In genomic region chr4:38145033-38145673, GRCh38 we compare ENCODE assay signal across 17 cellular contexts.
DNase-seq lines count a peak whose midpoint lies in the region; ATAC-seq and TF ChIP-seq lines count a peak whose summit lies in the region.
"Had no signal": no experiment of that assay in that cellular context is flagged by ENCODE, and none has a peak within 500 bp of the region (broad histone marks: within the 10 kb centered on the region; RNA-seq: fewer than 3 reads in every experiment).

No MANE protein-coding gene starts in this region.

- in situ Hi-C loops in GM23248 (cut with MboI): no loop called here

- no peak for ATAC-seq in HG03095 (IDR thresholded peaks at IDR 0.05; ENCODE audit: unreplicated experiment)
- ATAC-seq: natural killer cell treated with Interleukin-12 subunit alpha and Interleukin-12 subunit beta and Interleukin-15 and Interleukin-18, amount 100 ng/mL, for 72 hours had no signal

- H3K4me3 ChIP-seq in GM23248 (no peak overlapping the region), fibroblast of lung (replicated peaks in 1 of 4; ENCODE audit: control extremely low read depth in 1 of 4, insufficient read depth in 1 of 4, low read depth in 3 of 4, low read length in 4 of 4) (no peak overlapping the region)
- H3K4me3 ChIP-seq: breast epithelium, tibial artery had no signal

- H3K36me3 ChIP-seq in GM23248 (ENCODE audit: low read depth) (no peaks in the 10 kb centered on the region), fibroblast of lung (ENCODE audit: control insufficient read depth, insufficient read depth, low read length) (no peaks in the 10 kb centered on the region)
- H3K36me3 ChIP-seq: breast epithelium had no signal

- H3K4me2 ChIP-seq in GM23248 (ENCODE audit: unreplicated experiment): no peak overlapping the region
- H3K4me2 ChIP-seq in fibroblast of lung (ENCODE audit: extremely low read depth, insufficient read depth, low read length): no peak overlapping the region

- H3K27me3 ChIP-seq in GM23248 (replicated peaks; ENCODE audit: insufficient read depth): no peaks in the 10 kb centered on the region
- H3K27me3 ChIP-seq in fibroblast of lung (ENCODE audit: control insufficient read depth, insufficient read depth, low read length): no peaks in the 10 kb centered on the region
- H3K27me3 ChIP-seq: breast epithelium, tibial artery had no signal

- H4K20me1 ChIP-seq in GM23248 (ENCODE audit: insufficient read depth) (no peaks in the 10 kb centered on the region), fibroblast of lung (ENCODE audit: control insufficient read depth, extremely low read depth, insufficient read depth, low read length) (no peaks in the 10 kb centered on the region)

- 53 to 67% methylated on average over 4 of the region's 4 CpGs for WGBS in GM23248 (ENCODE audit: low coverage in 1 of 2, low lambda C conversion rate in 2 of 2, missing lambda C conversion rate in 2 of 2), 2 experiments

- TF ChIP-seq CTCF in fibroblast of lung (conservative IDR thresholded peaks at IDR 0.05 in 1 of 2, IDR thresholded peaks at IDR 0.05 in 1 of 2; ENCODE audit: low read depth in 1 of 2, low read length in 2 of 2) (no peak), GM20000 (IDR thresholded peaks at IDR 0.05; ENCODE audit: extremely low read depth, missing control alignments) (no peak)

- H2AFZ ChIP-seq in GM23248 (no peak overlapping the region), fibroblast of lung (ENCODE audit: low read length) (no peak overlapping the region)

- H3K9me2 ChIP-seq in GM23248 (ENCODE audit: insufficient read depth): no peaks in the 10 kb centered on the region

- H3K9ac ChIP-seq in GM23248: peak overlapping the region; percentile 38; the same call in 1 of the 2 replicates
- no peak overlapping the region for H3K9ac ChIP-seq in fibroblast of lung (ENCODE audit: insufficient read depth, low read length)

- peak overlapping the region; percentile 76 for H3K27ac ChIP-seq in GM23248
- H3K27ac ChIP-seq in fibroblast of lung (ENCODE audit: insufficient read depth, low read length): peak overlapping the region; percentile 37
- H3K27ac ChIP-seq: breast epithelium, tibial artery had no signal

- H3K4me1 ChIP-seq in GM23248 (ENCODE audit: insufficient read depth) (peaks cover 66% of the 10 kb centered on the region), fibroblast of lung (ENCODE audit: control insufficient read depth, extremely low read depth, insufficient read depth, low read length) (peaks cover 16% of the 10 kb centered on the region)
- H3K4me1 ChIP-seq: breast epithelium had no signal

- H3F3A ChIP-seq in GM23248 (ENCODE audit: insufficient read depth): peaks cover 63% of the 10 kb centered on the region

- DNase-seq in GM23248 (no peak), NCI-H226 (peak; percentile 45), fibroblast of lung (ENCODE audit: low read depth in 2 of 2) (no peak), retina (peak; percentile 66), GM20000 (ENCODE audit: low spot score) (no peak), HuH-7 (ENCODE audit: low spot score) (no peak)
- DNase-seq: activated CD4-positive, alpha-beta T cell treated with anti-CD3 and anti-CD28 coated beads for 36 hours; activated naive CD8-positive, alpha-beta T cell treated with anti-CD3 and anti-CD28 coated beads, Interleukin-2, amount 10 ng/mL, durations not matched to agents 7 days and 5 days; DND-41; H7; midbrain; NCI-H748 treated with DMSO at 0.1 percent for 48 hours; stimulated activated naive CD4-positive, alpha-beta T cell; tibial artery had no signal

- H3K9me3 ChIP-seq in GM23248 (ENCODE audit: low read depth): no peaks in the 10 kb centered on the region
- H3K9me3 ChIP-seq in fibroblast of lung (ENCODE audit: control insufficient read depth, insufficient read depth, low read depth, low read length): no peaks in the 10 kb centered on the region
- H3K9me3 ChIP-seq: breast epithelium, tibial artery had no signal

- H3K79me2 ChIP-seq in GM23248 (ENCODE audit: insufficient read depth) (no peaks in the 10 kb centered on the region), fibroblast of lung (ENCODE audit: control insufficient read depth, insufficient read depth, low read length) (no peaks in the 10 kb centered on the region)

Comparison
In these comparisons a context has a peak if more than half of its experiments do, and no peak if none do; other contexts are left out.
1. DNase-seq: peak in NCI-H226 (single experiment) and retina (single experiment); none in GM23248 (single experiment), fibroblast of lung (0 of 2), GM20000 (single experiment) and HuH-7 (single experiment).